ENCODE assay signal across 7 cellular contexts in genomic region chr11:62067741-62068140, GRCh38.
"Had no signal": no experiment of that assay in that cellular context is flagged by ENCODE, and none has a peak within 500 bp of the region (broad histone marks: within the 10 kb centered on the region; RNA-seq: fewer than 3 reads in every experiment).

No MANE protein-coding gene starts in this region.

- H3K36me3 Mint-ChIP-seq: IgD-negative memory B cell had no signal

- H3K4me1 Mint-ChIP-seq: IgD-negative memory B cell had no signal

- H3K27ac ChIP-seq: HL-60 had no signal

- H3K9me3 Mint-ChIP-seq: IgD-negative memory B cell had no signal

- ATAC-seq: HepG2, K562 had no signal

- H3K4me3 ChIP-seq: K562 had no signal

- DNase-seq: IMR-90, KBM-7, KG1 had no signal

- H3K27ac Mint-ChIP-seq: IgD-negative memory B cell had no signal
